Comparison of ENCODE assay signal across 17 cellular contexts in the genomic region with DNA sequence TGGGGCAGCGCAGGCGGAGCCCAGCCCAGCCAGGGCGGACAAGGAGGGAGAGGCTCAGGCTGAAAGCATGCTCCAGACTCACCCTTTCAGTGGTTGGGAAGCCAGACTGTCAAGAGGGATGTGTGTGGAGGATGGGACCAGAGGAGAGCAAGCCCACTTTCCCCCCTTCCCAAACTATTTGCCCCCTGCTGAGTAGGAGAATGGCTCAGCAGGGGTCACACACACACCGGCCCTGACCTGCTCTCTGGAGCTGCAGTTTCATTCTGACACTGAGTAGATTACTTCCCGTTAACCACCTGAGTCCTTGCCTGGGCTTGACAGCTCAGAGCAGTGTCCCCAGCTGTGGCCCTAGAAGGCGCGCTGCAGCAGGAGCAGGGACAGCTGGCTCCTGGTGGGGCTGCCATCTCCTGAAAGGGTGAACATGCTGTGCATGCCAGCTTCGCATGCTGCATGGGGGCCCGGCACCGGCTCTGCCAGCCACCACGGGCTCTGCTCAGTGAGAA. TPM values are rescaled to one million over a fixed set of nuclear protein-coding genes. Genes with fewer than 3 reads are reported as not detected.
DNase-seq lines count a peak whose midpoint lies in the region; ATAC-seq and TF ChIP-seq lines count a peak whose summit lies in the region.
"Had no signal": no experiment of that assay in that cellular context is flagged by ENCODE, and none has a peak within 500 bp of the region (broad histone marks: within the 10 kb centered on the region; RNA-seq: fewer than 3 reads in every experiment).

No MANE protein-coding gene starts in this region.

- WGBS in upper lobe of left lung, 2 donors = 57 to 64% methylated on average over 5 to 11 of the region's 11 CpGs

- peak overlapping the region; percentile 18 for H3K9ac ChIP-seq in iPS-15b (ENCODE audit: low read depth, low read length)

- no peaks in the 10 kb centered on the region for H3K9me3 Mint-ChIP-seq in immature natural killer cell

- H3K4me3 ChIP-seq in iPS-15b (ENCODE audit: low read depth, low read length) (peak overlapping the region; percentile 16), upper lobe of left lung (no peak overlapping the region), BE2C (ENCODE audit: low read depth, low read length) (no peak overlapping the region)
- H3K4me3 ChIP-seq: adrenal gland, ovary had no signal

- no peak for TF ChIP-seq EP300 in upper lobe of left lung (IDR thresholded peaks at IDR 0.05)

- no peaks in the 10 kb centered on the region for H3K36me3 Mint-ChIP-seq in immature natural killer cell

- TF ChIP-seq POLR2A in upper lobe of left lung (IDR thresholded peaks at IDR 0.05) = no peak

- H3K27me3 ChIP-seq in iPS-15b (ENCODE audit: control insufficient read depth, insufficient read depth, low read length) (peaks cover 15% of the 10 kb centered on the region), upper lobe of left lung (no peaks in the 10 kb centered on the region), BE2C (no peaks in the 10 kb centered on the region)
- H3K27me3 ChIP-seq: adrenal gland, ovary had no signal

- H3K4me1 Mint-ChIP-seq in immature natural killer cell = peaks cover 0 to 8% of the 10 kb centered on the region in 2 donors

- H3K4me1 ChIP-seq in iPS-15b (ENCODE audit: control insufficient read depth, insufficient read depth, low read length) = peaks cover 24% of the 10 kb centered on the region
- no peaks in the 10 kb centered on the region for H3K4me1 ChIP-seq in upper lobe of left lung
- no peaks in the 10 kb centered on the region for H3K4me1 ChIP-seq in BE2C
- H3K4me1 ChIP-seq: adrenal gland had no signal

- no peak overlapping the region for H3K4me3 Mint-ChIP-seq in immature natural killer cell

- TF ChIP-seq CTCF in upper lobe of left lung (IDR thresholded peaks at IDR 0.05) = no peak
- TF ChIP-seq CTCF in BE2C (IDR thresholded peaks at IDR 0.05; ENCODE audit: low read depth, low read length) = no peak

- peak overlapping the region in 3 of 4 donors; percentile 62 to 82 (median 76) for H3K27ac ChIP-seq in upper lobe of left lung
- H3K27ac ChIP-seq: adrenal gland, ovary had no signal

- H3K27me3 Mint-ChIP-seq in immature natural killer cell (ENCODE audit: low read depth in 3 of 3) = no peaks in the 10 kb centered on the region

- no peak overlapping the region for H3K27ac Mint-ChIP-seq in immature natural killer cell

- H3K36me3 ChIP-seq in iPS-15b (ENCODE audit: control insufficient read depth, insufficient read depth, low read length) = no peaks in the 10 kb centered on the region
- H3K36me3 ChIP-seq in upper lobe of left lung = no peaks in the 10 kb centered on the region
- no peaks in the 10 kb centered on the region for H3K36me3 ChIP-seq in BE2C
- H3K36me3 ChIP-seq: ovary had no signal

- H3K9me3 ChIP-seq in iPS-15b (ENCODE audit: control insufficient read depth, insufficient read depth, low read length) = no peaks in the 10 kb centered on the region
- H3K9me3 ChIP-seq in upper lobe of left lung = no peaks in the 10 kb centered on the region
- H3K9me3 ChIP-seq in BE2C = no peaks in the 10 kb centered on the region
- H3K9me3 ChIP-seq: adrenal gland, ovary had no signal

- DNase-seq in NCI-H524 (lab: John Stamatoyannopoulos, UW) (peak; percentile 17 to 55), NCI-H524 treated with DMSO at 0.1 percent for 48 hours (lab: John Stamatoyannopoulos, UW) (no peak), NCI-H345 (lab: John Stamatoyannopoulos, UW) (peak; percentile 66), upper lobe of left lung (peak in 1 of 2 donors; percentile 76), immature natural killer cell (no peak), BE2C (no peak), T-helper 9 cell (no peak)
- DNase-seq: activated CD8-positive, alpha-beta memory T cell treated with anti-CD3 and anti-CD28 coated beads, Interleukin-2, amount 50 U/mL, for 4 hours; adrenal gland; DMS79; foreskin melanocyte; left ventricle myocardium superior; NCI-H1105 treated with DMSO at 0.1 percent for 48 hours; ovary had no signal

- no peak for ATAC-seq in upper lobe of left lung (ENCODE audit: low FRiP score in 2 of 2)
- ATAC-seq: left ventricle myocardium superior, Right ventricle myocardium inferior had no signal

RNA-seq across cellular contexts. Expression of a gene that starts 51.6 kb away (rescaled TPM):
- not detected for total RNA-seq in upper lobe of left lung
- not detected for polyA plus RNA-seq in immature natural killer cell
- polyA plus RNA-seq in BE2C (2012; ENCODE audit: insufficient read depth, insufficient read length, low read depth) = 1.0 TPM
- total RNA-seq: A673 had no signal

Comparison
In these comparisons a context has a peak if more than half of its experiments do, and no peak if none do; other contexts are left out.
1. DNase-seq: peak in NCI-H524 (2 of 2) and NCI-H345 (single experiment); none in NCI-H524 treated with DMSO at 0.1 percent for 48 hours (single experiment), immature natural killer cell (0 of 3), BE2C (single experiment) and T-helper 9 cell (single experiment).